Comparison of ENCODE assay signal across 22 cellular contexts in the genomic region with DNA sequence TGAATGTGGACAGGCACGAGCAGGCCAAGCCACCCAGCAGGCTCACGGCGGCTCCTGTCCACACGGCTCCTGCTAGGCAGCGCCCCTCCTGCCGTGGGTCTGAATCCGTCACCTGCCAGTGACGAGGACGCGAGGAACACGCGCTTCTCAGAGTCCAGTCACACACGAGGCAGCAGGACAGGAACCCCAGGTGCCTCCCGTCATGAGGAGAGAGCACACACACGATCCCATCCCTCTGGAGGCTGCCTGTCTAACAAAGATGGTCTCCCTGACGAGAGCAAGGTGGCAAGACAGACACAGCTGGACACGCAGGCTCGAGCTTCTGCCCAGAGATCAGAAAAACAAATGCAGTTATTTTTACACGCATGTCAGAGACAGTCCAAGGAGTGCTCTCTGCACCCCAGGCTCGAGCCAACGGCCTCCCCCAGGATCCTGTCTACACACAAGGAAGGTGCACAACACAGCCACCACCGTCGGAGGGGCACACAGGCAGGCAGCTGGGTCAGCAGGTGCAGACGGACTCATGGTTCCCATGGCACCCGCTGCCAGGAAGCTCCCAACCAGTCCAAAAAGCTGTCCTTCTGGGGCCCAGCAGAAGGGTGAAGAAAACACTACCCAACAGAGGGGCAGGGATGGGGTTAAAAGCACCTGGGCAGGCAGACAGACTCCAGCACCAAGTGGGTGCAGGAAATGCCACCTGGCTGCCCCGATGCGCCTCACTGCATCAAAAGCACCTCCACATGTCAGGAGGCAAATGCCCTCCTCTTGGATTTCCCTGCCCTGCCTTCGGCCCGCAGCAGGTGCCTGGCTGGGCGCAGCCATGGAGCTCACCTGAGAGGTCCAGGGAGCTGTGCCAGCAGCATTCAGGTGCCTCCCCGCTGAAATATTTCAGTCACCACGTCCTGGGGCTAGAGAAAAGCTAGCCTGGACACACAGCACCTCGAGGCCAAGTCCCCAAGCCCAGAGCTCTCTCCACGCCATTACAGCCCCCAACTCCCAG.
DNase-seq lines count a peak whose midpoint lies in the region; FAIRE-seq and TF ChIP-seq lines count a peak whose summit lies in the region.
"Had no signal": no experiment of that assay in that cellular context is flagged by ENCODE, and none has a peak within 500 bp of the region (broad histone marks: within the 10 kb centered on the region; RNA-seq: fewer than 3 reads in every experiment).

No MANE protein-coding gene starts in this region.

- no peaks in the 10 kb centered on the region for H3K27me3 Mint-ChIP-seq in mesothelial cell of epicardium (ENCODE audit: low read depth)
- H3K27me3 Mint-ChIP-seq: dendritic cell treated with granulocyte-macrophage colony-stimulating factor and Interleukin-4, amounts not matched to agents 40 ng/mL and 50 ng/mL, for 4 days had no signal

- H3K9me3 ChIP-seq in small intestine (ENCODE audit: control insufficient read depth, low read depth), result no peaks in the 10 kb centered on the region
- H3K9me3 ChIP-seq: Caco-2, prostate gland, stomach, transverse colon had no signal

- DNase-seq in NCI-H1092 treated with DMSO at 0.1 percent for 48 hours (lab: John Stamatoyannopoulos, UW) (peak; percentile 48), NCI-H1092 (lab: John Stamatoyannopoulos, UW) (no peak), DMS153 treated with DMSO at 0.1 percent for 48 hours (lab: John Stamatoyannopoulos, UW; ENCODE audit: unreplicated experiment) (peak; percentile 54), NCI-H69 (lab: John Stamatoyannopoulos, UW) (peak; percentile 32), mesothelial cell of epicardium (ENCODE audit: low spot score in 2 of 2, unreplicated experiment in 2 of 2) (no peak), T1000 (lab: John Stamatoyannopoulos, UW) (no peak), small intestine (no peak), Kasumi-1 (lab: John Stamatoyannopoulos, UW) (no peak)
- DNase-seq: activated CD4-positive, alpha-beta T cell treated with anti-CD3 and anti-CD28 coated beads for 4 hours; AML-193; Caco-2; head of caudate nucleus; left cardiac atrium; natural killer cell; NCI-H226; stimulated activated CD4-positive, alpha-beta T cell treated with anti-CD3 and anti-CD28 coated beads, Interleukin-4, amount 100 ng/mL, for 24 hours; stomach; transverse colon had no signal

- no peak for FAIRE-seq in small intestine (lab: Jason Lieb, UNC)

- H3K27me3 ChIP-seq in small intestine (ENCODE audit: control insufficient read depth in 2 of 2, insufficient read depth in 2 of 2, low read length in 2 of 2), result no peaks in the 10 kb centered on the region
- H3K27me3 ChIP-seq: stomach, transverse colon had no signal

- no peak overlapping the region for H3K4me3 ChIP-seq in small intestine (ENCODE audit: low read depth in 1 of 2, low read length in 2 of 2)
- H3K4me3 ChIP-seq: prostate gland, smooth muscle cell, stomach, transverse colon had no signal

- H3K4me3 Mint-ChIP-seq in mesothelial cell of epicardium, result no peak overlapping the region
- H3K4me3 Mint-ChIP-seq: dendritic cell treated with granulocyte-macrophage colony-stimulating factor and Interleukin-4, amounts not matched to agents 40 ng/mL and 50 ng/mL, for 4 days; natural killer cell had no signal

- H3K36me3 ChIP-seq in small intestine (ENCODE audit: control insufficient read depth in 2 of 2, insufficient read depth in 2 of 2, low read length in 2 of 2), result no peaks in the 10 kb centered on the region
- H3K36me3 ChIP-seq: prostate gland, transverse colon had no signal

- no peaks in the 10 kb centered on the region for H3K9me3 Mint-ChIP-seq in mesothelial cell of epicardium
- H3K9me3 Mint-ChIP-seq: dendritic cell treated with granulocyte-macrophage colony-stimulating factor and Interleukin-4, amounts not matched to agents 40 ng/mL and 50 ng/mL, for 4 days; natural killer cell had no signal

- peak overlapping the region; percentile 67 for H3K27ac Mint-ChIP-seq in mesothelial cell of epicardium
- H3K27ac Mint-ChIP-seq: dendritic cell treated with granulocyte-macrophage colony-stimulating factor and Interleukin-4, amounts not matched to agents 40 ng/mL and 50 ng/mL, for 4 days; natural killer cell had no signal

- no peak for TF ChIP-seq CTCF in mesothelial cell of epicardium (IDR thresholded peaks at IDR 0.05; ENCODE audit: unreplicated experiment)

- no peak overlapping the region for H3K27ac ChIP-seq in small intestine (ENCODE audit: low read depth in 1 of 2, low read length in 1 of 2)
- H3K27ac ChIP-seq: 22Rv1, prostate gland, stomach, transverse colon had no signal

- H3K4me1 ChIP-seq in small intestine (ENCODE audit: control insufficient read depth in 2 of 2, insufficient read depth in 1 of 2, low read depth in 1 of 2, low read length in 1 of 2), result no peaks in the 10 kb centered on the region
- H3K4me1 ChIP-seq: Caco-2, prostate gland, stomach, transverse colon had no signal

- WGBS in small intestine, 3 donors, result 86 to 92% (median 89%) methylated on average over 34 of the region's 34 CpGs

- peaks cover 13% of the 10 kb centered on the region for H3K4me1 Mint-ChIP-seq in mesothelial cell of epicardium
- H3K4me1 Mint-ChIP-seq: natural killer cell had no signal

- peaks cover 13% of the 10 kb centered on the region for H3K36me3 Mint-ChIP-seq in mesothelial cell of epicardium
- H3K36me3 Mint-ChIP-seq: natural killer cell had no signal

Comparison
In these comparisons a context has a peak if more than half of its experiments do, and no peak if none do; other contexts are left out.
1. DNase-seq: peak in NCI-H1092 treated with DMSO at 0.1 percent for 48 hours (single experiment), DMS153 treated with DMSO at 0.1 percent for 48 hours (single experiment) and NCI-H69 (single experiment); none in NCI-H1092 (single experiment), mesothelial cell of epicardium (0 of 2), T1000 (single experiment), small intestine (single experiment) and Kasumi-1 (0 of 2).